Comparison of ENCODE assay signal across 32 cellular contexts in the genomic region with DNA sequence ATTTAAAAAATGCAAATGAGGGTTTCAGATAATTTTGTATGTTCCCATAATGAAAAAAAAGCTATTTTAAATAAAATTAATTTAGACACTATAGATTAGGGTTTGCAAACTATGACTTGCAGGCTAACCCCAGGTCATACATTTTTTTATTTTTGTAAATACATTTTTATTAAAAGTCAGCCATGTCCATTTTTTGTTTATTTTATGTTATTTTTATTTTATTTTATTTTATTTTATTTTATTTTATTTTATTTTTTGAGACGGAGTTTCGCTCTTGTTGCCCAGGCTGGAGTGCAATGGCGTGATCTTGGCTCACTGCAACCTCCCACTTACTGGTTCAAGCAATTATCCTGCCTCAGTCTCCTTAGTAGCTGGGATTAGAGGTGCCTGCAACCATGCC.
"Had no signal": no experiment of that assay in that cellular context is flagged by ENCODE, and none has a peak within 500 bp of the region (broad histone marks: within the 10 kb centered on the region; RNA-seq: fewer than 3 reads in every experiment).

No MANE protein-coding gene starts in this region.

- H3K27me3 ChIP-seq: cardiac muscle cell, colonic mucosa, SJSA1 had no signal

- H3K9ac ChIP-seq: KMS-11 had no signal

- H3K4me2 ChIP-seq: KMS-11, PC-9 had no signal

- H3K9me3 ChIP-seq: colonic mucosa, SJSA1 had no signal

- H2AFZ ChIP-seq: PC-9 had no signal

- H3K27ac ChIP-seq: cardiac muscle cell, colonic mucosa, KMS-11, SJSA1, VCaP had no signal

- DNase-seq: activated CD4-positive, alpha-beta memory T cell treated with anti-CD3 and anti-CD28 coated beads, Interleukin-2, amount 10 ng/mL, durations not matched to agents 7 days and 5 days; activated CD4-positive, alpha-beta T cell treated with anti-CD3 and anti-CD28 coated beads for 1 hour; activated CD4-positive, alpha-beta T cell treated with anti-CD3 and anti-CD28 coated beads for 48 hours; activated CD4-positive, CD25-positive, alpha-beta regulatory T cell; activated CD8-positive, alpha-beta memory T cell treated with anti-CD3 and anti-CD28 coated beads for 24 hours; activated CD8-positive, alpha-beta memory T cell treated with anti-CD3 and anti-CD28 coated beads, Interleukin-2, amount 10 ng/mL, durations not matched to agents 7 days and 5 days; activated CD8-positive, alpha-beta memory T cell treated with anti-CD3 and anti-CD28 coated beads, Interleukin-2, amount 50 U/mL, for 48 hours; activated effector memory CD4-positive, alpha-beta T cell treated with Interleukin-2 at 50 U/mL for 16 hours; activated naive CD4-positive, alpha-beta T cell treated with anti-CD3 and anti-CD28 coated beads, Interleukin-2, amount 10 ng/mL, durations not matched to agents 7 days and 5 days; activated naive CD8-positive, alpha-beta T cell treated with anti-CD3 and anti-CD28 coated beads, Interleukin-2, amount 50 U/mL, for 24 hours; activated T-cell treated with anti-CD3 and anti-CD28 coated beads, Interleukin-2, amount 50 U/mL, for 48 hours; anterior cingulate cortex; colonic mucosa; MM.1S; NCI-H1092 treated with DMSO at 0.1 percent for 48 hours; NCI-H1417; NCI-H187 treated with DMSO at 0.1 percent for 48 hours; NCI-H2081; NCI-H226; NCI-H524 treated with DMSO at 0.1 percent for 48 hours; NCI-H748 treated with DMSO at 0.1 percent for 48 hours; NK-92 treated with Interleukin-12 subunit alpha and Interleukin-12 subunit beta, amount 100 ng/mL, for 24 hours; PC-9; SHP77 treated with DMSO at 0.1 percent for 48 hours; SW 1271; T-helper 1 cell; T-helper 2 cell; T-helper 9 cell had no signal

- H3K4me3 ChIP-seq: cardiac muscle cell, colonic mucosa, PC-9, SJSA1 had no signal

- H3K4me1 ChIP-seq: colonic mucosa, SJSA1 had no signal

- H3K36me3 ChIP-seq: cardiac muscle cell, colonic mucosa, SJSA1 had no signal

- ATAC-seq: activated CD8-positive, alpha-beta memory T cell treated with anti-CD3 and anti-CD28 coated beads, Interleukin-2, amount 10 ng/mL, durations not matched to agents 7 days and 5 days; activated naive CD8-positive, alpha-beta T cell treated with anti-CD3 and anti-CD28 coated beads, Interleukin-2, amount 50 U/mL, for 24 hours had no signal
